ENCODE assay signal across 8 cellular contexts in the genomic region with DNA sequence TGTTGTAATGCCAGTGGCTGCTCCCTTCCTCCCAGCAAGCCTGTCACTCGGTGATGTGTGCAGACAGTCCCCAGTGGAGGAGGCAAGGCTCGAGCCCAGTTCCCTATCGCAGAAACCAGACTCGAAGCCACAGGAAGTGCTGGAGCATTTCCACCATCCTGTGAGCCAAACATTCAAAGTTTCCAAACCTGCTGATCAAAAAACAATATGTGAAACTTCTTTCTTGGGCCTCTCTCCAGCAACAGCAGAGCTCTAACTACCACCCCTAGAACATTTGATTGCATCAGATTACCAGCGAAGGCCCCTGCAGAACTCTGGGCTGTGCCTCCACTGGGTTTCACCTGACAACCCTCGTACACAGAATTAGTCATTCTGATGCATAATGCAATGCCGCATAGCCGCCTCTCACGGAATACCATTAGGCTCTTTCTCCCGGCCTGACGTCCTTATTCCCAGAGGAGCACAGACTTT.
DNase-seq lines count a peak whose midpoint lies in the region; ATAC-seq, FAIRE-seq and TF ChIP-seq lines count a peak whose summit lies in the region.

No MANE protein-coding gene starts in this region.

- dilution Hi-C loops in endothelial cell of umbilical vein (cut with MboI; ENCODE audit: extremely low pct_ligation_motif_present, low sequenced_read_pairs): no loop called here

- H3K9me1 ChIP-seq in endothelial cell of umbilical vein (replicated peaks; ENCODE audit: control insufficient read depth, extremely low read depth, insufficient read depth, low read length): no peaks in the 10 kb centered on the region

- peak overlapping the region; percentile 90 for H3K27ac Mint-ChIP-seq in CD4-positive, alpha-beta T cell
- H3K27ac Mint-ChIP-seq in activated CD4-positive, alpha-beta T cell treated with anti-CD3 and anti-CD28 coated beads, Interleukin-2, amount 10 ng/mL, durations not matched to agents 24 days and 14 days: peak overlapping the region; percentile 94
- H3K27ac Mint-ChIP-seq in natural killer cell (no peak overlapping the region), type B pancreatic cell (no peak overlapping the region)

- H3K27me3 Mint-ChIP-seq in CD4-positive, alpha-beta T cell: no peaks in the 10 kb centered on the region
- no peaks in the 10 kb centered on the region for H3K27me3 Mint-ChIP-seq in activated CD4-positive, alpha-beta T cell treated with anti-CD3 and anti-CD28 coated beads, Interleukin-2, amount 10 ng/mL, durations not matched to agents 24 days and 14 days
- H3K27me3 Mint-ChIP-seq in natural killer cell (ENCODE audit: low read depth in 2 of 2) (peaks cover 22 to 54% of the 10 kb centered on the region in 2 donors), type B pancreatic cell (no peaks in the 10 kb centered on the region)

- POLR2A ChIA-PET in CD4-positive, alpha-beta T cell (lab: Charles Lee): interaction anchor here (0.9 to 6.9 kb wide), 6 partner anchors 9 to 141 kb away, joined by 3 to 134 read pairs (median 8); partner anchors contain the start of gene ELMO1
- POLR2A ChIA-PET in endothelial cell of umbilical vein (lab: Charles Lee): no interaction called here
- POLR2A ChIA-PET in A673 (lab: Charles Lee; ENCODE audit: low non-redundant PET): no interaction called here

- peak overlapping the region; percentile 12 for H2AFZ ChIP-seq in endothelial cell of umbilical vein (ENCODE audit: low read depth, low read length)

- CTCF ChIA-PET in CD4-positive, alpha-beta T cell (lab: Charles Lee): interaction anchor here (0.8 to 2.6 kb wide), 6 partner anchors 12 to 94 kb away, joined by 3 to 24 read pairs (median 5); partner anchors contain the start of gene ELMO1
- CTCF ChIA-PET in endothelial cell of umbilical vein (lab: Charles Lee): interaction anchor here (0.9 to 4.3 kb wide), 11 partner anchors 10 to 378 kb away, joined by 3 to 18 read pairs (median 3); no protein-coding TSS in a partner anchor
- CTCF ChIA-PET in A673 (lab: Charles Lee): no interaction called here

- intact Hi-C loops in CD4-positive, alpha-beta T cell (cut with DNase I, micrococcal nuclease): loop anchor here (2.0 to 5.0 kb wide), 5 partner anchors 78 to 862 kb away; partner anchors contain the start of gene ELMO1 (in 1 of the 2)
- intact Hi-C loops in activated CD4-positive, alpha-beta T cell treated with anti-CD3 and anti-CD28 coated beads, Interleukin-2, amount 10 ng/mL, durations not matched to agents 24 days and 14 days (cut with micrococcal nuclease): loop anchor here (1.0 to 10.0 kb wide), 5 partner anchors 54 to 962 kb away; partner anchors contain the start of gene ELMO1
- intact Hi-C loops in endothelial cell of umbilical vein (cut with micrococcal nuclease): loop anchor here (1.0 to 5.0 kb wide), 6 partner anchors 70 to 153 kb away; partner anchors contain the start of gene ELMO1
- intact Hi-C loops in natural killer cell (cut with micrococcal nuclease): loop anchor here (5.0 to 10.0 kb wide), 3 partner anchors 93 to 140 kb away; partner anchors contain the start of gene ELMO1
- intact Hi-C loops in A673 (cut with micrococcal nuclease; ENCODE audit: unreplicated experiment): no loop called here

- no peaks in the 10 kb centered on the region for H4K20me1 ChIP-seq in endothelial cell of umbilical vein (replicated peaks; ENCODE audit: control insufficient read depth, extremely low read depth, insufficient read depth, low read length)

- no peaks in the 10 kb centered on the region for H3K79me2 ChIP-seq in endothelial cell of umbilical vein (ENCODE audit: control insufficient read depth, insufficient read depth, low read length)

- peak overlapping the region; percentile 23 for H3K4me2 ChIP-seq in endothelial cell of umbilical vein (ENCODE audit: insufficient read depth, low read length)

- peak; percentile 70 for FAIRE-seq in endothelial cell of umbilical vein (lab: Jason Lieb, UNC)

- H3K9me3 ChIP-seq in CD4-positive, alpha-beta T cell (ENCODE audit: control insufficient read depth, low read length): no peaks in the 10 kb centered on the region
- H3K9me3 ChIP-seq in endothelial cell of umbilical vein (replicated peaks; ENCODE audit: control insufficient read depth, insufficient read depth, low read length) (no peaks in the 10 kb centered on the region), A673 (ENCODE audit: low read depth, low read length, poor library complexity, severe bottlenecking) (no peaks in the 10 kb centered on the region)

- DNase-seq in CD4-positive, alpha-beta T cell: peak in 9 of 10 experiments; percentile 15 to 41 (median 32)
- peak; percentile 85 for DNase-seq in activated CD4-positive, alpha-beta T cell treated with anti-CD3 and anti-CD28 coated beads, Interleukin-2, amount 10 ng/mL, durations not matched to agents 24 days and 14 days
- DNase-seq in endothelial cell of umbilical vein (ENCODE audit: low read depth, low spot score) (peak; percentile 98), natural killer cell (no peak), type B pancreatic cell (ENCODE audit: extremely low spot score, unreplicated experiment) (no peak), A673 (ENCODE audit: low spot score) (no peak), NCI-H69 (lab: John Stamatoyannopoulos, UW) (no peak)

- no peaks in the 10 kb centered on the region for H3K27me3 ChIP-seq in CD4-positive, alpha-beta T cell (ENCODE audit: control insufficient read depth, insufficient read depth, low read length)
- H3K27me3 ChIP-seq in endothelial cell of umbilical vein (ENCODE audit: control insufficient read depth in 2 of 2, insufficient read depth in 2 of 2, low read length in 2 of 2): no peaks in the 10 kb centered on the region
- no peaks in the 10 kb centered on the region for H3K27me3 ChIP-seq in A673 (replicated peaks; ENCODE audit: insufficient read depth, low read depth, low read length, poor library complexity)

- H3K4me3 ChIP-seq in endothelial cell of umbilical vein (replicated peaks in 1 of 3; ENCODE audit: insufficient read depth in 1 of 3, low read depth in 1 of 3, low read length in 3 of 3) (no peak overlapping the region), A673 (ENCODE audit: low read depth, low read length, poor library complexity, severe bottlenecking) (no peak overlapping the region)

- H3K9ac ChIP-seq in endothelial cell of umbilical vein (replicated peaks; ENCODE audit: extremely low read depth, insufficient read depth, low read length): peak overlapping the region; percentile 44

- H3K36me3 ChIP-seq in endothelial cell of umbilical vein (ENCODE audit: control insufficient read depth in 2 of 2, extremely low read depth in 1 of 2, insufficient read depth in 2 of 2, low read length in 2 of 2) (no peaks in the 10 kb centered on the region), A673 (ENCODE audit: insufficient read depth, low read length, poor library complexity, severe bottlenecking) (no peaks in the 10 kb centered on the region)

- H3K36me3 Mint-ChIP-seq in CD4-positive, alpha-beta T cell (ENCODE audit: low read depth): peaks cover 10% of the 10 kb centered on the region
- peaks cover 4% of the 10 kb centered on the region for H3K36me3 Mint-ChIP-seq in activated CD4-positive, alpha-beta T cell treated with anti-CD3 and anti-CD28 coated beads, Interleukin-2, amount 10 ng/mL, durations not matched to agents 24 days and 14 days (ENCODE audit: low read depth)
- no peaks in the 10 kb centered on the region for H3K36me3 Mint-ChIP-seq in natural killer cell
- H3K36me3 Mint-ChIP-seq in type B pancreatic cell: peaks cover 4% of the 10 kb centered on the region

- no peak for TF ChIP-seq POLR2A in endothelial cell of umbilical vein (IDR thresholded peaks at IDR 0.05; ENCODE audit: low read depth, low read length)

- peak; percentile 37 for ATAC-seq in CD4-positive, alpha-beta T cell (ENCODE audit: poor library complexity)
- ATAC-seq in HG03095 (IDR thresholded peaks at IDR 0.05; ENCODE audit: unreplicated experiment): peak; percentile 43
- ATAC-seq in natural killer cell: no peak

- peak overlapping the region; percentile 79 for H3K4me3 Mint-ChIP-seq in CD4-positive, alpha-beta T cell
- peak overlapping the region; percentile 92 for H3K4me3 Mint-ChIP-seq in activated CD4-positive, alpha-beta T cell treated with anti-CD3 and anti-CD28 coated beads, Interleukin-2, amount 10 ng/mL, durations not matched to agents 24 days and 14 days
- H3K4me3 Mint-ChIP-seq in natural killer cell: peak overlapping the region; percentile 62
- peak overlapping the region; percentile 30 for H3K4me3 Mint-ChIP-seq in type B pancreatic cell

- H3K4me1 ChIP-seq in endothelial cell of umbilical vein (ENCODE audit: control insufficient read depth, extremely low read depth, insufficient read depth, low read length) (peaks cover 21% of the 10 kb centered on the region), A673 (ENCODE audit: insufficient read depth, low read length, poor library complexity, severe bottlenecking) (no peaks in the 10 kb centered on the region)

- H3K27ac ChIP-seq in CD4-positive, alpha-beta T cell (ENCODE audit: low read depth, low read length): peak overlapping the region; percentile 69
- peak overlapping the region; percentile 66 for H3K27ac ChIP-seq in endothelial cell of umbilical vein (ENCODE audit: insufficient read depth, low read depth, low read length)
- H3K27ac ChIP-seq in A673 (ENCODE audit: low read depth, low read length, poor library complexity, severe bottlenecking): no peak overlapping the region

- no peaks in the 10 kb centered on the region for H3K9me3 Mint-ChIP-seq in CD4-positive, alpha-beta T cell
- peaks cover 3% of the 10 kb centered on the region for H3K9me3 Mint-ChIP-seq in activated CD4-positive, alpha-beta T cell treated with anti-CD3 and anti-CD28 coated beads, Interleukin-2, amount 10 ng/mL, durations not matched to agents 24 days and 14 days
- no peaks in the 10 kb centered on the region for H3K9me3 Mint-ChIP-seq in natural killer cell
- H3K9me3 Mint-ChIP-seq in type B pancreatic cell: peaks cover 5% of the 10 kb centered on the region

- no peak for TF ChIP-seq CTCF in CD4-positive, alpha-beta T cell (IDR thresholded peaks at IDR 0.05)
- TF ChIP-seq CTCF in endothelial cell of umbilical vein (IDR thresholded peaks at IDR 0.05; ENCODE audit: extremely low read depth in 1 of 2, insufficient read depth in 1 of 2, low read depth in 1 of 2, low read length in 2 of 2) (no peak), natural killer cell (IDR thresholded peaks at IDR 0.05) (no peak), type B pancreatic cell (conservative IDR thresholded peaks at IDR 0.05) (no peak), A673 (conservative IDR thresholded peaks at IDR 0.05; ENCODE audit: low read depth, low read length) (no peak)

- BruUV-seq in endothelial cell of umbilical vein (replicated peaks; lab: Mats Ljungman, UMichigan) (no TSS peak), A673 (replicated peaks; lab: Mats Ljungman, UMichigan) (no TSS peak)

- peaks cover 91% of the 10 kb centered on the region for H3K4me1 Mint-ChIP-seq in CD4-positive, alpha-beta T cell (ENCODE audit: low read depth)
- H3K4me1 Mint-ChIP-seq in activated CD4-positive, alpha-beta T cell treated with anti-CD3 and anti-CD28 coated beads, Interleukin-2, amount 10 ng/mL, durations not matched to agents 24 days and 14 days: peaks cover 70% of the 10 kb centered on the region
- H3K4me1 Mint-ChIP-seq in natural killer cell (peaks cover 71 to 77% of the 10 kb centered on the region in 2 donors), type B pancreatic cell (ENCODE audit: unreplicated experiment) (peaks cover 29% of the 10 kb centered on the region)

TF ChIP-seq in endothelial cell of umbilical vein, 7 proteins besides CTCF, POLR2A, EP300 and RAD21 (continues in another document):
- TF ChIP-seq JUN (IDR thresholded peaks at IDR 0.05; ENCODE audit: borderline replicate concordance, insufficient read depth, insufficient read length, low read depth): peak; percentile 62

Comparison
In these comparisons a context has a peak if more than half of its experiments do, and no peak if none do; other contexts are left out.
1. ATAC-seq: peak in CD4-positive, alpha-beta T cell (single experiment) and HG03095 (single experiment); none in natural killer cell (0 of 3).
2. DNase-seq: peak in CD4-positive, alpha-beta T cell (9 of 10), activated CD4-positive, alpha-beta T cell treated with anti-CD3 and anti-CD28 coated beads, Interleukin-2, amount 10 ng/mL, durations not matched to agents 24 days and 14 days (single experiment) and endothelial cell of umbilical vein (single experiment); none in natural killer cell (single experiment), type B pancreatic cell (single experiment), A673 (single experiment) and NCI-H69 (single experiment).
3. H3K27ac Mint-ChIP-seq: peak in CD4-positive, alpha-beta T cell (single experiment) and activated CD4-positive, alpha-beta T cell treated with anti-CD3 and anti-CD28 coated beads, Interleukin-2, amount 10 ng/mL, durations not matched to agents 24 days and 14 days (single experiment); none in natural killer cell (0 of 2) and type B pancreatic cell (single experiment).
4. H3K4me3 Mint-ChIP-seq: peak in every context shown above with its lines; median percentile 92 in activated CD4-positive, alpha-beta T cell treated with anti-CD3 and anti-CD28 coated beads, Interleukin-2, amount 10 ng/mL, durations not matched to agents 24 days and 14 days; 79 in CD4-positive, alpha-beta T cell; 62 in natural killer cell; 30 in type B pancreatic cell.